16 cellular contexts compared by ENCODE assay signal in the genomic region with DNA sequence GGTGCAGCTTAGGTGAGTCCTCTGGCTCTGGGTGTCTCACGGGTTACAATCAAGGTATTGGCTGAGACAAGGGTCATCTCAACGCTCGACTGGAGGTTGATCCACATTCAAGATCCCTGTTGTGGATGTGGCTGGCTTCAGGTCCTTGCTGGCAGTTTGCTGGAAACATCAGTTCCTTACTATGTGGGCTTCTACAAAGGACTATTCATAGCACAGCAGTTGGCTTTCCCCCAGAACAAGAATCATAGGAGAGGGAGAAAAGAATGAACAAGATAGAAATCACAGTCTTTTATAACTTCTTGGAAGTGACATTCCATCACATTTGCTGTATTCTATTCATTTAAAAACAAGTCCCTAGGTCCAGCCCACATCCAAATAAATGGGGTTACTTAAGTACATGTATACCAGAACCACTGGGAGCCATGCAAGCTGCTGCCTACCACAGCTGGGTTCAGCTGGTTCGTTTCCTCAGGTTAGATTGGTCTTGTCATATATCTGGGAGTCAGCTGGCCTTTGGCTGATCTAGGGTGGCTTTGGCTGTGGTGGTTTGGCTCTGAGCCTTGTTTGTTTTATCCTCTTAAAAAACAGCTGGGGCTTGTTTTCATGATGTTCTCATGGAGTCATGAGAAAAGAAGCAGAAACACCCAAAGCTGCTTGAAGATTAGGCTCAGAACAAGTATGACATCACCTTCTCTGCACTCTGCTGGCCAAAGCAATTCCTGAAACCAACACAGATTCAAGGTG.
DNase-seq lines count a peak whose midpoint lies in the region; ATAC-seq and TF ChIP-seq lines count a peak whose summit lies in the region.
"Had no signal": no experiment of that assay in that cellular context is flagged by ENCODE, and none has a peak within 500 bp of the region (broad histone marks: within the 10 kb centered on the region; RNA-seq: fewer than 3 reads in every experiment).

No MANE protein-coding gene starts in this region.

- H3K4me2 ChIP-seq in PC-9: no peak overlapping the region

- intact Hi-C loops in esophagus muscularis mucosa (cut with DNase I) (no loop called here), PC-9 (cut with micrococcal nuclease; ENCODE audit: unreplicated experiment) (no loop called here)

- H3K36me3 ChIP-seq in esophagus muscularis mucosa (no peaks in the 10 kb centered on the region), mesodermal cell (ENCODE audit: control insufficient read depth, insufficient read depth, low read length) (no peaks in the 10 kb centered on the region), stomach smooth muscle (ENCODE audit: control insufficient read depth in 2 of 2, insufficient read depth in 2 of 2, low read length in 2 of 2) (no peaks in the 10 kb centered on the region), PC-9 (ENCODE audit: low read depth) (no peaks in the 10 kb centered on the region)
- H3K36me3 ChIP-seq: HAP-1 had no signal

- H3K27ac ChIP-seq in esophagus muscularis mucosa (replicated peaks in 1 of 4): peak overlapping the region; percentile 11 to 60 (median 34)
- peak overlapping the region; percentile 16 for H3K27ac ChIP-seq in mesodermal cell (ENCODE audit: low read depth, low read length, severe bottlenecking)
- H3K27ac ChIP-seq in stomach smooth muscle (ENCODE audit: low read length): peak overlapping the region; percentile 26
- H3K27ac ChIP-seq in PC-9: no peak overlapping the region
- H3K27ac ChIP-seq: C4-2B had no signal

- peaks cover 10% of the 10 kb centered on the region; the same call in 1 of the 2 replicates for H3F3A ChIP-seq in PC-9 (ENCODE audit: insufficient read depth, low read depth)

- CTCF ChIA-PET in PC-9 (lab: Charles Lee): no interaction called here

- ATAC-seq in GM21515 (IDR thresholded peaks at IDR 0.05; ENCODE audit: unreplicated experiment): no peak
- ATAC-seq: activated T-helper 17 cell treated with anti-CD3 and anti-CD28 coated beads, Interleukin-2, amount 50 U/mL, for 72 hours; T-helper 17 cell had no signal

- 61% methylated on average over 4 of the region's 4 CpGs for WGBS in esophagus muscularis mucosa
- WGBS in mesodermal cell (ENCODE audit: insufficient coverage in 2 of 2), 2 experiments: 96 to 97% methylated on average over 3 to 4 of the region's 4 CpGs

- no peaks in the 10 kb centered on the region for H3K79me2 ChIP-seq in PC-9 (ENCODE audit: low read depth)

- H3K9ac ChIP-seq in stomach smooth muscle (ENCODE audit: low read length in 2 of 2): no peak overlapping the region

- H3K4me3 ChIP-seq in esophagus muscularis mucosa (no peak overlapping the region), mesodermal cell (ENCODE audit: extremely low read depth, insufficient read depth, low read length, poor library complexity, severe bottlenecking) (no peak overlapping the region), stomach smooth muscle (ENCODE audit: low read length in 2 of 2) (no peak overlapping the region), PC-9 (no peak overlapping the region)
- H3K4me3 ChIP-seq: HAP-1 had no signal

- no peak for TF ChIP-seq EP300 in esophagus muscularis mucosa (IDR thresholded peaks at IDR 0.05)

- DNase-seq in NCI-H82 treated with DMSO at 0.1 percent for 48 hours (lab: John Stamatoyannopoulos, UW; ENCODE audit: unreplicated experiment) (peak; percentile 49), esophagus muscularis mucosa (ENCODE audit: extremely low spot score) (peak; percentile 95), cerebellum (ENCODE audit: low spot score) (no peak), NCI-H446 treated with DMSO at 0.1 percent for 48 hours (lab: John Stamatoyannopoulos, UW) (no peak), PC-9 (no peak)
- DNase-seq: GDM1; hippocampal formation; NCI-H226; stimulated activated CD4-positive, alpha-beta T cell treated with anti-CD3 and anti-CD28 coated beads, Interleukin-2, amount 100 ng/mL, for 48 hours; T-helper 17 cell had no signal

- H3K9me3 ChIP-seq in esophagus muscularis mucosa (no peaks in the 10 kb centered on the region), mesodermal cell (ENCODE audit: control insufficient read depth, low read length) (no peaks in the 10 kb centered on the region), stomach smooth muscle (ENCODE audit: control insufficient read depth in 2 of 2, low read length in 2 of 2) (no peaks in the 10 kb centered on the region), PC-9 (ENCODE audit: insufficient read depth, low read depth) (no peaks in the 10 kb centered on the region)
- H3K9me3 ChIP-seq: HAP-1 had no signal

- no peaks in the 10 kb centered on the region for H3K9me2 ChIP-seq in PC-9 (ENCODE audit: insufficient read depth)

- H3K4me1 ChIP-seq in esophagus muscularis mucosa (peaks cover 0 to 6% (median 0%) of the 10 kb centered on the region in 4 donors), mesodermal cell (ENCODE audit: control insufficient read depth, insufficient read depth, low read length, poor library complexity, severe bottlenecking) (peaks cover 22% of the 10 kb centered on the region), stomach smooth muscle (ENCODE audit: control insufficient read depth, insufficient read depth, low read length) (no peaks in the 10 kb centered on the region), PC-9 (replicated peaks; ENCODE audit: insufficient read depth) (peaks cover 20% of the 10 kb centered on the region)
- H3K4me1 ChIP-seq: HAP-1 had no signal

- TF ChIP-seq POLR2A in esophagus muscularis mucosa (IDR thresholded peaks at IDR 0.05; ENCODE audit: low read depth): no peak

- POLR2A ChIA-PET in PC-9 (lab: Charles Lee; ENCODE audit: unreplicated experiment): no interaction called here

- H3K27me3 ChIP-seq in esophagus muscularis mucosa: no peaks in the 10 kb centered on the region
- no peaks in the 10 kb centered on the region for H3K27me3 ChIP-seq in stomach smooth muscle (ENCODE audit: control insufficient read depth in 1 of 2, insufficient read depth in 2 of 2, low read length in 2 of 2)
- H3K27me3 ChIP-seq in PC-9 (ENCODE audit: insufficient read depth, low read depth): no peaks in the 10 kb centered on the region; the same call in 1 of the 2 replicates

- no TSS peak for BruUV-seq in PC-9 (replicated peaks; lab: Mats Ljungman, UMichigan)

- no peak overlapping the region for H2AFZ ChIP-seq in PC-9

- H4K20me1 ChIP-seq in PC-9 (ENCODE audit: insufficient read depth): no peaks in the 10 kb centered on the region

- TF ChIP-seq CTCF in esophagus muscularis mucosa (IDR thresholded peaks at IDR 0.05) (no peak), PC-9 (conservative IDR thresholded peaks at IDR 0.05) (no peak)

Comparison
In these comparisons a context has a peak if more than half of its experiments do, and no peak if none do; other contexts are left out.
1. DNase-seq: peak in NCI-H82 treated with DMSO at 0.1 percent for 48 hours (single experiment) and esophagus muscularis mucosa (single experiment); none in cerebellum (single experiment), NCI-H446 treated with DMSO at 0.1 percent for 48 hours (single experiment) and PC-9 (0 of 2).